25 cellular contexts compared by ENCODE assay signal in the genomic region with DNA sequence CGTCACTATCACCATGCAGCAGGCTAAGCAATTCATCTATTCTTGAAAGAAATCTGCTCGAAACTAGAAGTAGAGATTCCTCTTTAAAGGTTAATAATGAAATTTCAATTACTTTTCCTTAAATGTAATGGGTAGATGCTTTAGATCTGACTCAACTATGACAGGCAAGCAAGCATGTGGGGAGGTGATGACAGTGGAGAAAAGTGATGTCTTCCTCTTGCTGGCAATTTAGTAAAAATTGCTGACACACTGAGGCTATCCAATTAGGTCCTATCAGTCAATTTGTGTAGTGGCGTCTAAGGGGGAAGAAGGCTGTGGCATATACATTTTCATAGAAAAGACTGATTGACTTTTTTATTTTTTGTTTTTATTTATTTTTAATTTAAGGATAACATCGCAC.
"Had no signal": no experiment of that assay in that cellular context is flagged by ENCODE, and none has a peak within 500 bp of the region (broad histone marks: within the 10 kb centered on the region; RNA-seq: fewer than 3 reads in every experiment).

No MANE protein-coding gene starts in this region.

- H3K9me3 ChIP-seq: breast epithelium, colonic mucosa, Peyer's patch, SJSA1 had no signal

- H3K27me3 ChIP-seq: breast epithelium, colonic mucosa, Peyer's patch, SJSA1 had no signal

- DNase-seq: activated CD4-positive, alpha-beta T cell treated with anti-CD3 and anti-CD28 coated beads for 4 hours; activated CD8-positive, alpha-beta memory T cell treated with anti-CD3 and anti-CD28 coated beads, Interleukin-2, amount 50 U/mL, for 4 hours; activated CD8-positive, alpha-beta T cell treated with anti-CD3 and anti-CD28 coated beads for 36 hours; activated gamma-delta T cell treated with Interleukin-2 at 50 U/mL for 16 hours; activated naive CD4-positive, alpha-beta T cell treated with anti-CD3 and anti-CD28 coated beads, Interleukin-2, amount 10 ng/mL, durations not matched to agents 7 days and 5 days; activated naive CD8-positive, alpha-beta T cell treated with anti-CD3 and anti-CD28 coated beads for 36 hours; activated T-cell treated with anti-CD3 and anti-CD28 coated beads, Interleukin-2, amount 50 U/mL, for 72 hours; caudate nucleus; colonic mucosa; Kasumi-1; NCI-H1105 treated with DMSO at 0.1 percent for 48 hours; NCI-H1436 treated with DMSO at 0.1 percent for 48 hours; NCI-H187; NCI-H2171; NCI-H226; NCI-H510A treated with DMSO at 0.1 percent for 48 hours; NK-92 treated with Interleukin-12 subunit alpha and Interleukin-12 subunit beta, amount 100 ng/mL, for 24 hours; Peyer's patch; Right ventricle myocardium superior; T-helper 1 cell; WERI-Rb-1 had no signal

- H3K27ac Mint-ChIP-seq: activated CD8-positive, alpha-beta T cell treated with anti-CD3 and anti-CD28 coated beads for 36 hours; activated naive CD4-positive, alpha-beta T cell treated with anti-CD3 and anti-CD28 coated beads, Interleukin-2, amount 10 ng/mL, durations not matched to agents 7 days and 5 days; activated naive CD8-positive, alpha-beta T cell treated with anti-CD3 and anti-CD28 coated beads for 36 hours; activated T-cell treated with anti-CD3 and anti-CD28 coated beads, Interleukin-2, amount 50 U/mL, for 72 hours; activated T-helper 2 cell treated with anti-CD3 and anti-CD28 coated beads, Interferon-gamma antibody, Interleukin-2, Interleukin-4, amounts not matched to agents 10 μg/mL and 5 μg/mL and 100 μg/mL, durations not matched to agents 14 hours and 24 hours and 36 hours had no signal

- ATAC-seq: activated CD8-positive, alpha-beta T cell treated with anti-CD3 and anti-CD28 coated beads for 36 hours; activated T-cell treated with anti-CD3 and anti-CD28 coated beads, Interleukin-2, amount 50 U/mL, for 72 hours had no signal

- H3K4me1 ChIP-seq: breast epithelium, colonic mucosa, Peyer's patch, SJSA1 had no signal

- H3K27me3 Mint-ChIP-seq: activated naive CD4-positive, alpha-beta T cell treated with anti-CD3 and anti-CD28 coated beads, Interleukin-2, amount 10 ng/mL, durations not matched to agents 7 days and 5 days; activated naive CD8-positive, alpha-beta T cell treated with anti-CD3 and anti-CD28 coated beads for 36 hours had no signal

- H3K4me1 Mint-ChIP-seq: activated naive CD4-positive, alpha-beta T cell treated with anti-CD3 and anti-CD28 coated beads, Interleukin-2, amount 10 ng/mL, durations not matched to agents 7 days and 5 days had no signal

- H3K9me3 Mint-ChIP-seq: activated CD8-positive, alpha-beta T cell treated with anti-CD3 and anti-CD28 coated beads for 36 hours; activated naive CD8-positive, alpha-beta T cell treated with anti-CD3 and anti-CD28 coated beads for 36 hours; activated T-helper 2 cell treated with anti-CD3 and anti-CD28 coated beads, Interferon-gamma antibody, Interleukin-2, Interleukin-4, amounts not matched to agents 10 μg/mL and 5 μg/mL and 100 μg/mL, durations not matched to agents 14 hours and 24 hours and 36 hours had no signal

- H3K4me3 ChIP-seq: breast epithelium, colonic mucosa, Peyer's patch, SJSA1 had no signal

- H3K27ac ChIP-seq: breast epithelium, colonic mucosa, Peyer's patch, RWPE1, SJSA1, WERI-Rb-1 had no signal

- H3K4me3 Mint-ChIP-seq: activated CD8-positive, alpha-beta T cell treated with anti-CD3 and anti-CD28 coated beads for 36 hours; activated naive CD4-positive, alpha-beta T cell treated with anti-CD3 and anti-CD28 coated beads, Interleukin-2, amount 10 ng/mL, durations not matched to agents 7 days and 5 days; activated naive CD8-positive, alpha-beta T cell treated with anti-CD3 and anti-CD28 coated beads for 36 hours; activated T-cell treated with anti-CD3 and anti-CD28 coated beads, Interleukin-2, amount 50 U/mL, for 72 hours had no signal

- H3K36me3 ChIP-seq: breast epithelium, colonic mucosa, Peyer's patch, SJSA1, WERI-Rb-1 had no signal

- H3K36me3 Mint-ChIP-seq: activated naive CD4-positive, alpha-beta T cell treated with anti-CD3 and anti-CD28 coated beads, Interleukin-2, amount 10 ng/mL, durations not matched to agents 7 days and 5 days; activated naive CD8-positive, alpha-beta T cell treated with anti-CD3 and anti-CD28 coated beads for 36 hours had no signal
